11 cellular contexts compared by ENCODE assay signal in the genomic region with DNA sequence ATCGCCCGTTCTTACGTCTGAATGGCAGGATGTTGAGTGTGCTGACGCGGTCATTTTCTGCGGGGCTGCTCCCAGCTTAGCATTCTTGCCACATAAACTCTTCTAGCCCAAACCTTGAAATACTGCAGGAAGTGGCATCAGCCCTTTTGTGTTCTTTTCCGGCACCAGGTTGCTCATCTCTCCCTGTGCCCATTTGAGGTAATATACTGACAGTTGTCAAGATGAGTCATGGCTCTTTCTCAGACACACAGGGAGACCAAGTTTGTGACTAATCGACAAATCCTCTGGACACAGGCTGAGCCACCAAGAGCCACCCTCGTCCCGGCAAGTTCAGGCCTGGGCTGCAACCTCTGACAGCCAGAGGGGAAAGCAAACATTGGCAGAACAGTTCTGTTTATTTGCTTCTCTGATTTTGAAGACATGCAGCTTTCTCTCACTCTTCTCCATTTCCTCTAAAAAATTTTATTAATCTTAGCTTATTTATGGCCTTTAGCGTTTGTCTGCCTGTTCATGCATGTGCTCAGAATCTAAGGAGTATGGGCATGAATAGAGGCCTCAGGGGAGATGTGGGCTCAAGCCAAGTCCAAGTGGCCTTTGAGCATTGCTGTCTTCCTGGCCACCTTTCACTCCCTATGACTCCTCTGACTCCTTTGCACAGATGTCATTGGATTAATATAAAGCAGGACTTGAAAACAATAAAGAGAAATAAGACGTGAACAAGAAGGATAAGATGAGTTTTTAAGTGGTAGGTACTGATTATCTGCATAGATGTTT.
DNase-seq lines count a peak whose midpoint lies in the region; ATAC-seq and TF ChIP-seq lines count a peak whose summit lies in the region.
"Had no signal": no experiment of that assay in that cellular context is flagged by ENCODE, and none has a peak within 500 bp of the region (broad histone marks: within the 10 kb centered on the region; RNA-seq: fewer than 3 reads in every experiment).

No MANE protein-coding gene starts in this region.

- H3K27ac ChIP-seq in BLaER1: no peak overlapping the region

- POLR2A ChIA-PET in activated CD4-positive, alpha-beta memory T cell treated with anti-CD3 and anti-CD28 coated beads, Interleukin-2, amount 10 ng/mL, durations not matched to agents 7 days and 5 days (lab: Charles Lee): no interaction called here

- CTCF ChIA-PET in activated CD4-positive, alpha-beta memory T cell treated with anti-CD3 and anti-CD28 coated beads, Interleukin-2, amount 10 ng/mL, durations not matched to agents 7 days and 5 days (lab: Charles Lee): no interaction called here

- H3K27me3 ChIP-seq in BLaER1: no peaks in the 10 kb centered on the region

- H3K4me2 ChIP-seq in BLaER1: 0 out of 2 replicates have a peak overlapping the region, but pooled peaks have one; percentile 10

- no peaks in the 10 kb centered on the region for H3K36me3 Mint-ChIP-seq in activated CD4-positive, alpha-beta memory T cell treated with anti-CD3 and anti-CD28 coated beads, Interleukin-2, amount 10 ng/mL, durations not matched to agents 7 days and 5 days (ENCODE audit: low read depth)
- H3K36me3 Mint-ChIP-seq: stimulated activated effector memory CD8-positive, alpha-beta T cell treated with anti-CD3 and anti-CD28 coated beads, Interleukin-12 subunit alpha, Interleukin-12 subunit beta, amount 100 ng/mL, for 72 hours had no signal

- no peak for TF ChIP-seq CTCF in choroid plexus epithelial cell (conservative IDR thresholded peaks at IDR 0.05; ENCODE audit: low read depth, low read length)
- TF ChIP-seq CTCF in mucosa of descending colon (IDR thresholded peaks at IDR 0.05): no peak

- H3K9ac ChIP-seq in BLaER1: no peak overlapping the region

- peak; percentile 55 for ATAC-seq in mucosa of descending colon
- ATAC-seq in GM18511 (IDR thresholded peaks at IDR 0.05; ENCODE audit: unreplicated experiment): no peak
- no peak for ATAC-seq in HG03460 (IDR thresholded peaks at IDR 0.05; ENCODE audit: unreplicated experiment)
- ATAC-seq: stimulated activated effector memory CD8-positive, alpha-beta T cell treated with anti-CD3 and anti-CD28 coated beads, Interleukin-12 subunit alpha, Interleukin-12 subunit beta, amount 100 ng/mL, for 72 hours had no signal

- H3K9me3 Mint-ChIP-seq in activated CD4-positive, alpha-beta memory T cell treated with anti-CD3 and anti-CD28 coated beads, Interleukin-2, amount 10 ng/mL, durations not matched to agents 7 days and 5 days: no peaks in the 10 kb centered on the region

- H3K36me3 ChIP-seq in BLaER1: no peaks in the 10 kb centered on the region
- no peaks in the 10 kb centered on the region for H3K36me3 ChIP-seq in mucosa of descending colon (ENCODE audit: low read depth)

- no peaks in the 10 kb centered on the region for H3K27me3 Mint-ChIP-seq in activated CD4-positive, alpha-beta memory T cell treated with anti-CD3 and anti-CD28 coated beads, Interleukin-2, amount 10 ng/mL, durations not matched to agents 7 days and 5 days

- DNase-seq in MV-4-11 (lab: John Stamatoyannopoulos, UW): peak; percentile 84
- DNase-seq in choroid plexus epithelial cell (ENCODE audit: low read depth): peak; percentile 62
- DNase-seq in mucosa of descending colon: no peak
- no peak for DNase-seq in activated CD4-positive, alpha-beta memory T cell treated with anti-CD3 and anti-CD28 coated beads, Interleukin-2, amount 10 ng/mL, durations not matched to agents 7 days and 5 days
- DNase-seq in activated naive CD4-positive, alpha-beta T cell treated with anti-CD3 and anti-CD28 coated beads, Interleukin-2, amount 50 U/mL, for 16 hours: no peak
- DNase-seq: endodermal cell, occipital lobe had no signal

- H3K4me3 ChIP-seq in BLaER1: no peak overlapping the region
- H3K4me3 ChIP-seq in choroid plexus epithelial cell (ENCODE audit: low read depth, low read length): no peak overlapping the region
- H3K4me3 ChIP-seq in mucosa of descending colon: no peak overlapping the region

- no peak overlapping the region for H3K4me3 Mint-ChIP-seq in activated CD4-positive, alpha-beta memory T cell treated with anti-CD3 and anti-CD28 coated beads, Interleukin-2, amount 10 ng/mL, durations not matched to agents 7 days and 5 days
- H3K4me3 Mint-ChIP-seq: endodermal cell; stimulated activated effector memory CD8-positive, alpha-beta T cell treated with anti-CD3 and anti-CD28 coated beads, Interleukin-12 subunit alpha, Interleukin-12 subunit beta, amount 100 ng/mL, for 72 hours had no signal

- no peaks in the 10 kb centered on the region for H3K9me3 ChIP-seq in BLaER1
- no peaks in the 10 kb centered on the region for H3K9me3 ChIP-seq in mucosa of descending colon

- peaks cover 6% of the 10 kb centered on the region; the same call in 1 of the 2 replicates for H3K4me1 ChIP-seq in BLaER1
- no peaks in the 10 kb centered on the region for H3K4me1 ChIP-seq in mucosa of descending colon (ENCODE audit: low read depth)

- H4K20me1 ChIP-seq in BLaER1: no peaks in the 10 kb centered on the region

- no peak overlapping the region for H3K27ac Mint-ChIP-seq in activated CD4-positive, alpha-beta memory T cell treated with anti-CD3 and anti-CD28 coated beads, Interleukin-2, amount 10 ng/mL, durations not matched to agents 7 days and 5 days
- H3K27ac Mint-ChIP-seq: endodermal cell; stimulated activated effector memory CD8-positive, alpha-beta T cell treated with anti-CD3 and anti-CD28 coated beads, Interleukin-12 subunit alpha, Interleukin-12 subunit beta, amount 100 ng/mL, for 72 hours had no signal

- intact Hi-C loops in mucosa of descending colon (cut with DNase I, micrococcal nuclease): no loop called here

- H3K4me1 Mint-ChIP-seq in activated CD4-positive, alpha-beta memory T cell treated with anti-CD3 and anti-CD28 coated beads, Interleukin-2, amount 10 ng/mL, durations not matched to agents 7 days and 5 days: no peaks in the 10 kb centered on the region
- H3K4me1 Mint-ChIP-seq: endodermal cell; stimulated activated effector memory CD8-positive, alpha-beta T cell treated with anti-CD3 and anti-CD28 coated beads, Interleukin-12 subunit alpha, Interleukin-12 subunit beta, amount 100 ng/mL, for 72 hours had no signal

Comparison
In these comparisons a context has a peak if more than half of its experiments do, and no peak if none do; other contexts are left out.
1. DNase-seq: peak in MV-4-11 (single experiment) and choroid plexus epithelial cell (single experiment); none in mucosa of descending colon (0 of 3), activated CD4-positive, alpha-beta memory T cell treated with anti-CD3 and anti-CD28 coated beads, Interleukin-2, amount 10 ng/mL, durations not matched to agents 7 days and 5 days (single experiment) and activated naive CD4-positive, alpha-beta T cell treated with anti-CD3 and anti-CD28 coated beads, Interleukin-2, amount 50 U/mL, for 16 hours (single experiment).